In the genomic region with DNA sequence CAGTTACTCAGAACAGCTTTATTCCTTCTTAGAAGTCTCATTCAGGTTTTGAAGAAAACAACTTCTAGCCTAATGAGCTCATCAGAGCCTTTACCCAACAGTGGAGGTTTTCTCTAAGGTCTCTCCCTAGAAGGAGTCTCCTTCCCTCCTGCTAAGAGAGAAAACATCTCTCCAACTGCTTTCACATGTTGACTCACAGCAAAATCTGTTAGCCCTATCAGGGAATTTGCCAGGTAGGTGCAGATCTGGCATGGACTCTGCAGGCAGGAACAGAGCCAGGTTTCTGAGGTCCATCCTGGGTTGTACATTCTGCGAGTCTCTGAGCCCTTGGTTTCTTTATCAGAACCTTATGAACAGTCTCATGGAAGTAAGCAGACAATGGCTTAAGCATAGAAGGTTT, we compare ENCODE assay signal across 22 cellular contexts.
A peak's percentile ranks its signal among the peaks of the same experiment; 100 is the strongest.
DNase-seq lines count a peak whose midpoint lies in the region; ATAC-seq and TF ChIP-seq lines count a peak whose summit lies in the region.
"Had no signal": no experiment of that assay in that cellular context is flagged by ENCODE, and none has a peak within 500 bp of the region (broad histone marks: within the 10 kb centered on the region; RNA-seq: fewer than 3 reads in every experiment).

No MANE protein-coding gene starts in this region.

- no peaks in the 10 kb centered on the region for H3K27me3 ChIP-seq in GM23248 (replicated peaks; ENCODE audit: insufficient read depth)
- H3K27me3 ChIP-seq in body of pancreas, result no peaks in the 10 kb centered on the region
- H3K27me3 ChIP-seq: BLaER1 had no signal

- H3K27ac ChIP-seq in GM23248 (peak overlapping the region; percentile 49), body of pancreas (no peak overlapping the region)
- H3K27ac ChIP-seq: BLaER1, HL-60, SJSA1 had no signal

- H3K9ac ChIP-seq in GM23248, result no peak overlapping the region
- H3K9ac ChIP-seq: BLaER1 had no signal

- H3K79me2 ChIP-seq in GM23248 (ENCODE audit: insufficient read depth), result peaks cover 100% of the 10 kb centered on the region

- 13 to 35% methylated on average over 1 of the region's 1 CpG for WGBS in GM23248 (ENCODE audit: low coverage in 1 of 2, low lambda C conversion rate in 2 of 2, missing lambda C conversion rate in 2 of 2), 2 experiments
- 9 to 29% methylated on average over 1 of the region's 1 CpG for WGBS in body of pancreas, 2 donors

- H3K36me3 ChIP-seq in GM23248 (ENCODE audit: low read depth) (no peaks in the 10 kb centered on the region), body of pancreas (replicated peaks in 1 of 2; ENCODE audit: insufficient read depth in 1 of 2, low read depth in 2 of 2) (no peaks in the 10 kb centered on the region)
- H3K36me3 ChIP-seq: BLaER1, SJSA1 had no signal

- peaks cover 9% of the 10 kb centered on the region; the same call in 1 of the 2 replicates for H3F3A ChIP-seq in GM23248 (ENCODE audit: insufficient read depth)

- in situ Hi-C loops in GM23248 (cut with MboI), result no loop called here

- H3K27me3 Mint-ChIP-seq in natural killer cell (ENCODE audit: low read depth in 2 of 2), result peaks cover 9 to 11% of the 10 kb centered on the region in 2 donors
- H3K27me3 Mint-ChIP-seq: CD4-positive, CD25-positive, alpha-beta regulatory T cell had no signal

- H3K4me1 Mint-ChIP-seq in natural killer cell, result no peaks in the 10 kb centered on the region
- H3K4me1 Mint-ChIP-seq: CD4-positive, CD25-positive, alpha-beta regulatory T cell had no signal

- no peak overlapping the region for H2AFZ ChIP-seq in GM23248

- 0 out of 2 replicates have a peak, but pooled peaks cover 4% of the 10 kb centered on the region for H4K20me1 ChIP-seq in GM23248 (ENCODE audit: insufficient read depth)
- H4K20me1 ChIP-seq: BLaER1 had no signal

- no peaks in the 10 kb centered on the region for H3K9me2 ChIP-seq in GM23248 (ENCODE audit: insufficient read depth)

- H3K4me1 ChIP-seq in GM23248 (ENCODE audit: insufficient read depth) (peaks cover 19% of the 10 kb centered on the region), body of pancreas (peaks cover 15% of the 10 kb centered on the region)
- H3K4me1 ChIP-seq: SJSA1 had no signal

- H3K36me3 Mint-ChIP-seq in natural killer cell, result no peaks in the 10 kb centered on the region
- H3K36me3 Mint-ChIP-seq: CD4-positive, CD25-positive, alpha-beta regulatory T cell had no signal

- peak overlapping the region; percentile 32 for H3K4me2 ChIP-seq in GM23248 (ENCODE audit: unreplicated experiment)
- H3K4me2 ChIP-seq: BLaER1 had no signal

- TF ChIP-seq CTCF in body of pancreas (IDR thresholded peaks at IDR 0.05), result no peak
- TF ChIP-seq CTCF in natural killer cell (IDR thresholded peaks at IDR 0.05), result no peak

- H3K4me3 Mint-ChIP-seq in natural killer cell, result no peak overlapping the region
- H3K4me3 Mint-ChIP-seq: CD4-positive, CD25-positive, alpha-beta regulatory T cell had no signal

- H3K4me3 ChIP-seq in GM23248, result no peak overlapping the region
- H3K4me3 ChIP-seq in body of pancreas, result no peak overlapping the region
- H3K4me3 ChIP-seq: BLaER1, SJSA1 had no signal

- DNase-seq in GM23248 (peak; percentile 31), NCI-H69 (lab: John Stamatoyannopoulos, UW) (peak; percentile 32), body of pancreas (peak in 3 of 4 donors; percentile 17 to 44 (median 30)), iris pigment epithelial cell (ENCODE audit: low read depth) (peak; percentile 21), NOMO-1 treated with dmso at 0.1 percent for 144 hours (lab: John Stamatoyannopoulos, UW; ENCODE audit: unreplicated experiment) (no peak), NCI-H1092 treated with DMSO at 0.1 percent for 48 hours (lab: John Stamatoyannopoulos, UW) (no peak), natural killer cell (no peak)
- no peak for DNase-seq in central memory CD4-positive, alpha-beta T cell
- DNase-seq: CD4-positive, CD25-positive, alpha-beta regulatory T cell; DMS153; DND-41; Kasumi-1; MV-4-11; NCI-H1105 treated with DMSO at 0.1 percent for 48 hours; NCI-H146; NCI-H1930; NCI-H2107; NCI-H526 had no signal

- intact Hi-C loops in body of pancreas (cut with DNase I) (no loop called here), natural killer cell (cut with micrococcal nuclease) (no loop called here)

- TF ChIP-seq POLR2A in body of pancreas (IDR thresholded peaks at IDR 0.05), result no peak

- H3K27ac Mint-ChIP-seq in natural killer cell, result no peak overlapping the region

- ATAC-seq in body of pancreas (no peak), natural killer cell (no peak)
- ATAC-seq: HepG2 had no signal

- no peaks in the 10 kb centered on the region for H3K9me3 Mint-ChIP-seq in natural killer cell
- H3K9me3 Mint-ChIP-seq: CD4-positive, CD25-positive, alpha-beta regulatory T cell had no signal

- H3K9me3 ChIP-seq in GM23248 (ENCODE audit: low read depth) (no peaks in the 10 kb centered on the region), body of pancreas (no peaks in the 10 kb centered on the region)
- H3K9me3 ChIP-seq: BLaER1, SJSA1 had no signal

Comparison
In these comparisons a context has a peak if more than half of its experiments do, and no peak if none do; other contexts are left out.
1. DNase-seq: peak in GM23248 (single experiment), NCI-H69 (single experiment), body of pancreas (3 of 4) and iris pigment epithelial cell (single experiment); none in NOMO-1 treated with dmso at 0.1 percent for 144 hours (single experiment), NCI-H1092 treated with DMSO at 0.1 percent for 48 hours (single experiment), natural killer cell (single experiment) and central memory CD4-positive, alpha-beta T cell (single experiment).